Comparison of ENCODE assay signal across 29 cellular contexts in genomic region chr14:80933282-80933681, GRCh38. TPM values are rescaled to one million over a fixed set of nuclear protein-coding genes. Genes with fewer than 3 reads are reported as not detected.
DNase-seq lines count a peak whose midpoint lies in the region; ATAC-seq and TF ChIP-seq lines count a peak whose summit lies in the region.
"Had no signal": no experiment of that assay in that cellular context is flagged by ENCODE, and none has a peak within 500 bp of the region (broad histone marks: within the 10 kb centered on the region; RNA-seq: fewer than 3 reads in every experiment).

No MANE protein-coding gene starts in this region.

- in situ Hi-C loops in GM13977 (cut with MboI; ENCODE audit: low pct_unique_long_range_greater_than_20kb, low sequenced_read_pairs, unreplicated experiment): no loop called here

- TF ChIP-seq CTCF in GM13977 (IDR thresholded peaks at IDR 0.05; ENCODE audit: extremely low read depth, insufficient read depth, missing control alignments) (no peak), body of pancreas (IDR thresholded peaks at IDR 0.05) (no peak)

- H3K36me3 Mint-ChIP-seq in activated naive CD8-positive, alpha-beta T cell treated with anti-CD3 and anti-CD28 coated beads, Interleukin-2, amount 10 ng/mL, durations not matched to agents 7 days and 5 days: peaks cover 53% of the 10 kb centered on the region
- peaks cover 36% of the 10 kb centered on the region for H3K36me3 Mint-ChIP-seq in activated naive CD8-positive, alpha-beta T cell treated with anti-CD3 and anti-CD28 coated beads, Interleukin-2, amount 50 U/mL, for 24 hours (ENCODE audit: low read depth)

- H2AFZ ChIP-seq in Karpas-422 (ENCODE audit: low read length): no peak overlapping the region
- H2AFZ ChIP-seq: PC-9 had no signal

- H3K36me3 ChIP-seq in Karpas-422 (ENCODE audit: insufficient read depth, low read length) (peaks cover 22% of the 10 kb centered on the region), body of pancreas (replicated peaks in 1 of 2; ENCODE audit: insufficient read depth in 1 of 2, low read depth in 2 of 2) (no peaks in the 10 kb centered on the region)
- H3K36me3 ChIP-seq: gastrocnemius medialis, left lung, uterus had no signal

- intact Hi-C loops in body of pancreas (cut with DNase I): no loop called here

- peak overlapping the region; percentile 81 for H3K27ac ChIP-seq in Karpas-422 (ENCODE audit: low read length)
- H3K27ac ChIP-seq in body of pancreas: no peak overlapping the region
- H3K27ac ChIP-seq: dorsolateral prefrontal cortex, gastrocnemius medialis, HL-60, left lung, PC-9, uterus had no signal

- H3K9me3 Mint-ChIP-seq in activated naive CD8-positive, alpha-beta T cell treated with anti-CD3 and anti-CD28 coated beads, Interleukin-2, amount 10 ng/mL, durations not matched to agents 7 days and 5 days: peaks cover 8% of the 10 kb centered on the region
- no peaks in the 10 kb centered on the region for H3K9me3 Mint-ChIP-seq in activated naive CD8-positive, alpha-beta T cell treated with anti-CD3 and anti-CD28 coated beads, Interleukin-2, amount 50 U/mL, for 24 hours

- H4K20me1 ChIP-seq in Karpas-422 (ENCODE audit: insufficient read depth, low read depth, low read length): no peaks in the 10 kb centered on the region

- H3K27me3 Mint-ChIP-seq in activated naive CD8-positive, alpha-beta T cell treated with anti-CD3 and anti-CD28 coated beads, Interleukin-2, amount 10 ng/mL, durations not matched to agents 7 days and 5 days: no peaks in the 10 kb centered on the region
- H3K27me3 Mint-ChIP-seq in activated naive CD8-positive, alpha-beta T cell treated with anti-CD3 and anti-CD28 coated beads, Interleukin-2, amount 50 U/mL, for 24 hours: no peaks in the 10 kb centered on the region
- H3K27me3 Mint-ChIP-seq: progenitor cell of endocrine pancreas had no signal

- TF ChIP-seq POLR2A in body of pancreas (IDR thresholded peaks at IDR 0.05): no peak

- H3K79me2 ChIP-seq in Karpas-422 (ENCODE audit: low read length): peaks cover 79% of the 10 kb centered on the region

- peak overlapping the region; percentile 2 for H3K27ac Mint-ChIP-seq in activated naive CD8-positive, alpha-beta T cell treated with anti-CD3 and anti-CD28 coated beads, Interleukin-2, amount 10 ng/mL, durations not matched to agents 7 days and 5 days
- no peak overlapping the region for H3K27ac Mint-ChIP-seq in activated naive CD8-positive, alpha-beta T cell treated with anti-CD3 and anti-CD28 coated beads, Interleukin-2, amount 50 U/mL, for 24 hours
- H3K27ac Mint-ChIP-seq: progenitor cell of endocrine pancreas had no signal

- H3K4me2 ChIP-seq in Karpas-422 (ENCODE audit: low read depth, low read length, poor library complexity, severe bottlenecking): peak overlapping the region; percentile 47
- H3K4me2 ChIP-seq: PC-9 had no signal

- peaks cover 44% of the 10 kb centered on the region for H3K4me1 Mint-ChIP-seq in activated naive CD8-positive, alpha-beta T cell treated with anti-CD3 and anti-CD28 coated beads, Interleukin-2, amount 10 ng/mL, durations not matched to agents 7 days and 5 days
- H3K4me1 Mint-ChIP-seq in activated naive CD8-positive, alpha-beta T cell treated with anti-CD3 and anti-CD28 coated beads, Interleukin-2, amount 50 U/mL, for 24 hours: peaks cover 29% of the 10 kb centered on the region

- H3K9ac ChIP-seq in Karpas-422 (ENCODE audit: low read length): peak overlapping the region; percentile 15; the same call in 1 of the 2 replicates

- H3K9me3 ChIP-seq in Karpas-422 (ENCODE audit: low read length) (peaks cover 8% of the 10 kb centered on the region; the same call in 1 of the 2 replicates), body of pancreas (no peaks in the 10 kb centered on the region)
- H3K9me3 ChIP-seq: gastrocnemius medialis, left lung, uterus had no signal

- no peak for ATAC-seq in activated naive CD8-positive, alpha-beta T cell treated with anti-CD3 and anti-CD28 coated beads, Interleukin-2, amount 10 ng/mL, durations not matched to agents 7 days and 5 days (ENCODE audit: low read depth)
- no peak for ATAC-seq in activated naive CD8-positive, alpha-beta T cell treated with anti-CD3 and anti-CD28 coated beads, Interleukin-2, amount 50 U/mL, for 24 hours
- ATAC-seq in body of pancreas: no peak
- ATAC-seq: gastrocnemius medialis; left lung; Right ventricle myocardium inferior; sciatic nerve; SK-N-SH treated with all-trans-retinoic acid at 6 μM for 48 hours; stimulated activated naive CD8-positive, alpha-beta T cell treated with anti-CD3 and anti-CD28 coated beads, Interleukin-15, Interleukin-2, amounts not matched to agents 100 U/mL and 50 U/mL, for 24 hours had no signal

- H3K4me1 ChIP-seq in Karpas-422 (ENCODE audit: low read length) (peaks cover 57% of the 10 kb centered on the region), body of pancreas (no peaks in the 10 kb centered on the region)
- H3K4me1 ChIP-seq: gastrocnemius medialis, uterus had no signal

- POLR2A ChIA-PET in activated naive CD8-positive, alpha-beta T cell treated with anti-CD3 and anti-CD28 coated beads, Interleukin-2, amount 10 ng/mL, durations not matched to agents 7 days and 5 days (lab: Charles Lee): interaction anchor here (0.6 kb wide), 1 partner anchor 24 kb away, joined by 3 read pairs; no protein-coding TSS in a partner anchor

- no peak for DNase-seq in activated naive CD8-positive, alpha-beta T cell treated with anti-CD3 and anti-CD28 coated beads, Interleukin-2, amount 10 ng/mL, durations not matched to agents 7 days and 5 days
- no peak for DNase-seq in activated naive CD8-positive, alpha-beta T cell treated with anti-CD3 and anti-CD28 coated beads, Interleukin-2, amount 50 U/mL, for 24 hours
- DNase-seq in Karpas-422: no peak
- DNase-seq in OCI-M1 (lab: John Stamatoyannopoulos, UW): peak; percentile 21
- no peak for DNase-seq in GM13977 (ENCODE audit: low spot score)
- DNase-seq in EL: no peak
- DNase-seq in body of pancreas: no peak
- DNase-seq in pons (ENCODE audit: low spot score): no peak
- DNase-seq: activated T-cell treated with anti-CD3 and anti-CD28 coated beads for 4 hours; Calu3; dorsolateral prefrontal cortex; gastrocnemius medialis; GOT3; left lung; mesenchymal stem cell; NCI-H1048; NCI-H187; NCI-H2171; NCI-H748 treated with DMSO at 0.1 percent for 48 hours; PC-9; stimulated activated CD4-positive, alpha-beta T cell treated with anti-CD3 and anti-CD28 coated beads, Interleukin-15, amount 100 ng/mL, for 24 hours; stimulated activated naive CD8-positive, alpha-beta T cell treated with anti-CD3 and anti-CD28 coated beads, Interleukin-15, Interleukin-2, amounts not matched to agents 100 U/mL and 50 U/mL, for 24 hours; T-helper 2 cell; uterus had no signal

- H3K9me2 ChIP-seq in Karpas-422 (replicated peaks; ENCODE audit: insufficient read depth, low read length): no peaks in the 10 kb centered on the region

- H3K4me3 Mint-ChIP-seq in activated naive CD8-positive, alpha-beta T cell treated with anti-CD3 and anti-CD28 coated beads, Interleukin-2, amount 10 ng/mL, durations not matched to agents 7 days and 5 days: no peak overlapping the region
- no peak overlapping the region for H3K4me3 Mint-ChIP-seq in activated naive CD8-positive, alpha-beta T cell treated with anti-CD3 and anti-CD28 coated beads, Interleukin-2, amount 50 U/mL, for 24 hours

- H3K4me3 ChIP-seq in Karpas-422 (ENCODE audit: low read length) (peak overlapping the region; percentile 4; the same call in 1 of the 2 replicates), body of pancreas (no peak overlapping the region)
- H3K4me3 ChIP-seq: dorsolateral prefrontal cortex, gastrocnemius medialis, left lung, PC-9, uterus had no signal

- H3K27me3 ChIP-seq in Karpas-422 (ENCODE audit: low read length): no peaks in the 10 kb centered on the region
- no peaks in the 10 kb centered on the region for H3K27me3 ChIP-seq in body of pancreas
- H3K27me3 ChIP-seq: dorsolateral prefrontal cortex, gastrocnemius medialis, left lung, uterus had no signal

RNA-seq across cellular contexts. Expression of gene CEP128, which starts 8.3 kb away (rescaled TPM):
- 10 to 100 TPM; 30.0 to 32.9 TPM for total RNA-seq in activated naive CD8-positive, alpha-beta T cell treated with anti-CD3 and anti-CD28 coated beads, Interleukin-2, amount 10 ng/mL, durations not matched to agents 7 days and 5 days
- total RNA-seq in Karpas-422 (2014; rRNA removed; shearing (Covaris generic); ENCODE audit: low replicate concordance): 28.3 and 29.3 TPM in 2 replicates
- total RNA-seq in body of pancreas: 10 to 100 TPM in 1 of 2 donors, 1 to 10 TPM in 1; 7.8 to 14.5 TPM

RNA-seq across cellular contexts. Expression of gene TSHR, which starts 22.1 kb away (rescaled TPM):
- total RNA-seq in activated naive CD8-positive, alpha-beta T cell treated with anti-CD3 and anti-CD28 coated beads, Interleukin-2, amount 10 ng/mL, durations not matched to agents 7 days and 5 days: under 1 TPM; 0.37 to 0.39 TPM
- total RNA-seq in Karpas-422 (2014; rRNA removed; shearing (Covaris generic); ENCODE audit: low replicate concordance): not detected in 2 replicates
- total RNA-seq in body of pancreas: not detected
- total RNA-seq: Calu3, gastrocnemius medialis, PC-9, progenitor cell of endocrine pancreas, Right ventricle myocardium inferior had no signal
